8 cellular contexts compared by ENCODE assay signal in genomic region chr7:39949980-39950472, GRCh38. TPM values are rescaled to one million over a fixed set of nuclear protein-coding genes. Genes with fewer than 3 reads are reported as not detected.
DNase-seq lines count a peak whose midpoint lies in the region; ATAC-seq and TF ChIP-seq lines count a peak whose summit lies in the region.

Gene CDK13 (plus strand): TSS chr7:39950256. CDS start chr7:39950642, 386 bp downstream.

- H4K20me1 ChIP-seq in SU-DHL-6 (ENCODE audit: low read depth, low read length), result peaks cover 34% of the 10 kb centered on the region

- peak; percentile 43 for ATAC-seq in activated naive CD8-positive, alpha-beta T cell treated with anti-CD3 and anti-CD28 coated beads, Interleukin-2, amount 10 ng/mL, durations not matched to agents 7 days and 5 days (ENCODE audit: low read depth)

- no peaks in the 10 kb centered on the region for H3K9me3 Mint-ChIP-seq in activated naive CD8-positive, alpha-beta T cell treated with anti-CD3 and anti-CD28 coated beads, Interleukin-2, amount 10 ng/mL, durations not matched to agents 7 days and 5 days
- no peaks in the 10 kb centered on the region for H3K9me3 Mint-ChIP-seq in type B pancreatic cell

- H3K9ac ChIP-seq in SU-DHL-6 (ENCODE audit: low read length), result peak within 1 kb of the TSS; percentile 98

- no peaks in the 10 kb centered on the region for H3K27me3 Mint-ChIP-seq in activated naive CD8-positive, alpha-beta T cell treated with anti-CD3 and anti-CD28 coated beads, Interleukin-2, amount 10 ng/mL, durations not matched to agents 7 days and 5 days
- H3K27me3 Mint-ChIP-seq in type B pancreatic cell, result no peaks in the 10 kb centered on the region

- H3K36me3 ChIP-seq in H7 (replicated peaks; ENCODE audit: control insufficient read depth, insufficient read depth, low read length), result no peaks in the 10 kb centered on the region
- peaks cover 23% of the 10 kb centered on the region for H3K36me3 ChIP-seq in MG63
- H3K36me3 ChIP-seq in SU-DHL-6 (ENCODE audit: low read length), result peaks cover 17% of the 10 kb centered on the region
- H3K36me3 ChIP-seq in cardiac muscle cell, result no peaks in the 10 kb centered on the region

- peak; percentile 83 for DNase-seq in GM03348 (ENCODE audit: low spot score)
- DNase-seq in H7, result no peak
- DNase-seq in MG63, result peak; percentile 83
- peak; percentile 95 for DNase-seq in activated naive CD8-positive, alpha-beta T cell treated with anti-CD3 and anti-CD28 coated beads, Interleukin-2, amount 10 ng/mL, durations not matched to agents 7 days and 5 days
- peak; percentile 82 to 83 for DNase-seq in cardiac muscle cell (ENCODE audit: low read depth in 1 of 2, low spot score in 1 of 2)
- peak in 9 of 10 donors; percentile 46 to 94 (median 63) for DNase-seq in posterior cingulate gyrus
- peak; percentile 85 for DNase-seq in type B pancreatic cell (ENCODE audit: extremely low spot score, unreplicated experiment)

- peak within 1 kb of the TSS; percentile 99 for H3K27ac Mint-ChIP-seq in activated naive CD8-positive, alpha-beta T cell treated with anti-CD3 and anti-CD28 coated beads, Interleukin-2, amount 10 ng/mL, durations not matched to agents 7 days and 5 days
- H3K27ac Mint-ChIP-seq in type B pancreatic cell, result peak within 1 kb of the TSS; percentile 99

- peaks cover 48% of the 10 kb centered on the region for H3K79me2 ChIP-seq in SU-DHL-6 (ENCODE audit: insufficient read depth, low read length)

- H3K27ac ChIP-seq in SU-DHL-6 (ENCODE audit: low read depth, low read length) (peak within 1 kb of the TSS; percentile 96), cardiac muscle cell (peak within 1 kb of the TSS; percentile 98)

- POLR2A ChIA-PET in activated naive CD8-positive, alpha-beta T cell treated with anti-CD3 and anti-CD28 coated beads, Interleukin-2, amount 10 ng/mL, durations not matched to agents 7 days and 5 days (lab: Charles Lee), result interaction anchor here (0.9 to 1.6 kb wide), 7 partner anchors 17 to 217 kb away, joined by 4 to 7 read pairs (median 5); partner anchors contain the start of genes MPLKIP and SUGCT

- intact Hi-C loops in posterior cingulate gyrus (cut with DNase I), result loop anchor here (2.0 kb wide), 2 partner anchors 103 to 185 kb away; partner anchors contain the start of genes MPLKIP and SUGCT

- peak within 1 kb of the TSS; percentile 95 for H3K4me2 ChIP-seq in SU-DHL-6 (ENCODE audit: low read depth, low read length, poor library complexity, severe bottlenecking)

- no peak for TF ChIP-seq CTCF in SU-DHL-6 (IDR thresholded peaks at IDR 0.05; ENCODE audit: insufficient read depth, low read length, poor library complexity, severe bottlenecking)
- TF ChIP-seq CTCF in cardiac muscle cell (IDR thresholded peaks at IDR 0.05; ENCODE audit: low read depth, low read length), result no peak
- peak; percentile 42 for TF ChIP-seq CTCF in type B pancreatic cell (conservative IDR thresholded peaks at IDR 0.05)

- H2AFZ ChIP-seq in SU-DHL-6 (ENCODE audit: low read depth, low read length, severe bottlenecking), result peak within 1 kb of the TSS; percentile 74

- H3K4me3 ChIP-seq in H7 (ENCODE audit: insufficient read depth, low read depth, low read length) (peak within 1 kb of the TSS; percentile 98), MG63 (peak within 1 kb of the TSS; percentile 97), SU-DHL-6 (ENCODE audit: insufficient read depth, low read length, poor library complexity, severe bottlenecking) (peak within 1 kb of the TSS; percentile 93), cardiac muscle cell (peak within 1 kb of the TSS; percentile 84)

- H3K9me3 ChIP-seq in MG63 (no peaks in the 10 kb centered on the region), SU-DHL-6 (ENCODE audit: insufficient read depth, low read length) (no peaks in the 10 kb centered on the region), cardiac muscle cell (ENCODE audit: low read depth) (no peaks in the 10 kb centered on the region)

- peak within 1 kb of the TSS; percentile 96 for H3K4me3 Mint-ChIP-seq in activated naive CD8-positive, alpha-beta T cell treated with anti-CD3 and anti-CD28 coated beads, Interleukin-2, amount 10 ng/mL, durations not matched to agents 7 days and 5 days
- peak within 1 kb of the TSS; percentile 98 for H3K4me3 Mint-ChIP-seq in type B pancreatic cell

- H3K27me3 ChIP-seq in H7 (ENCODE audit: control insufficient read depth, insufficient read depth, low read length) (no peaks in the 10 kb centered on the region), MG63 (no peaks in the 10 kb centered on the region), SU-DHL-6 (ENCODE audit: low read length) (no peaks in the 10 kb centered on the region), cardiac muscle cell (no peaks in the 10 kb centered on the region)

- peaks cover 12% of the 10 kb centered on the region for H3K36me3 Mint-ChIP-seq in activated naive CD8-positive, alpha-beta T cell treated with anti-CD3 and anti-CD28 coated beads, Interleukin-2, amount 10 ng/mL, durations not matched to agents 7 days and 5 days
- H3K36me3 Mint-ChIP-seq in type B pancreatic cell, result peaks cover 14% of the 10 kb centered on the region

- peaks cover 26% of the 10 kb centered on the region for H3K4me1 Mint-ChIP-seq in activated naive CD8-positive, alpha-beta T cell treated with anti-CD3 and anti-CD28 coated beads, Interleukin-2, amount 10 ng/mL, durations not matched to agents 7 days and 5 days
- peaks cover 25% of the 10 kb centered on the region for H3K4me1 Mint-ChIP-seq in type B pancreatic cell (ENCODE audit: unreplicated experiment)

- no peaks in the 10 kb centered on the region for H3K4me1 ChIP-seq in cardiac muscle cell (ENCODE audit: low read depth)

- H3K9me2 ChIP-seq in SU-DHL-6 (replicated peaks; ENCODE audit: insufficient read depth, low read length), result no peaks in the 10 kb centered on the region

- peaks cover 23% of the 10 kb centered on the region for H3F3A ChIP-seq in SU-DHL-6 (ENCODE audit: insufficient read depth)

RNA-seq across cellular contexts. Expression of gene CDK13, which starts in this region (rescaled TPM):
- 30.6 and 48.5 TPM in 2 replicates for total RNA-seq in H7 (2014; rRNA removed; shearing (Covaris generic))
- 24.1 and 44.5 TPM in 2 replicates for total RNA-seq in MG63 (2014; rRNA removed; shearing (Covaris generic); ENCODE audit: low replicate concordance)
- 10 to 100 TPM; 62.7 to 65.2 TPM for total RNA-seq in activated naive CD8-positive, alpha-beta T cell treated with anti-CD3 and anti-CD28 coated beads, Interleukin-2, amount 10 ng/mL, durations not matched to agents 7 days and 5 days
- total RNA-seq in cardiac muscle cell, result 42.7 and 76.5 TPM in 2 replicates
- 30.5 and 37.8 TPM in 2 replicates for polyA plus RNA-seq in cardiac muscle cell
- total RNA-seq in type B pancreatic cell (ENCODE audit: low replicate concordance), result 49.3 and 57.6 TPM in 2 replicates
